Comparison of ENCODE assay signal across 10 cellular contexts in the genomic region with DNA sequence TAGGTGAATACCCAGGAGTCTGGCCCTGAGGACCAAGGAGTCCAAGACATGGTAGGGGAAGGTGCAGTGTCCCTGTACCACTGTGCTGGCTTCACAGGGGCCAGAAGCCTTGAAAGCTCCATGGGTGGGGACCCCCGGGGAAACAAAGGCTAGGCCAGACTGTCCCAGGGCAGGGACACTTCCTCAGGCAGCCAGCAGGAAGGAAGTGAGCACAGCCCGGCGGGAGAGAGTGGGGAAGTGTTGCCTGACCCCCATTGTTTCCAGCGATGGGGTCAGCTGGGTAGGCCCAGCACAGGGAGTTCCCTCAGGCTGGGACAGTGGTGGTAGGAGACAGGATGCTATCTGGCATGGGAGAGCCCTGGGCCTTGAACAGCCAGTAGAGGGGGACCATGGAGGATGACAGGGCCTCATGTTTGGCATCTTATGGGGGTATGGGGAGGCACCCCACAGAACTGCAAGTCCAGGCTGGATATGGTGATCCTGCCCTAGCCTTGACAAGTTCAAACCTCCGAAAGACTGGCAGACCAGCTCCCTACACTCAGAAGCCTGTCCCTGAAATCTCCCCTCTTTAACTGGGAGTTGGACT. TPM values are rescaled to one million over a fixed set of nuclear protein-coding genes. Genes with fewer than 3 reads are reported as not detected.
DNase-seq lines count a peak whose midpoint lies in the region; ATAC-seq, FAIRE-seq and TF ChIP-seq lines count a peak whose summit lies in the region.
"Had no signal": no experiment of that assay in that cellular context is flagged by ENCODE, and none has a peak within 500 bp of the region (broad histone marks: within the 10 kb centered on the region; RNA-seq: fewer than 3 reads in every experiment).

No MANE protein-coding gene starts in this region.

- H3K23me2 ChIP-seq in H1 (ENCODE audit: low read depth, low read length): peaks cover 28% of the 10 kb centered on the region

- H4K91ac ChIP-seq in H1 (replicated peaks; ENCODE audit: insufficient read length, low read length): peak overlapping the region; percentile 17

- POLR2A ChIA-PET in activated CD4-positive, alpha-beta memory T cell treated with anti-CD3 and anti-CD28 coated beads, Interleukin-2, amount 10 ng/mL, durations not matched to agents 7 days and 5 days (lab: Charles Lee): interaction anchor here (1.0 to 31.7 kb wide), 4 partner anchors 9 to 32 kb away, joined by 3 to 704 read pairs (median 14); a partner anchor contains a TSS
- POLR2A ChIA-PET in activated CD4-positive, alpha-beta memory T cell treated with anti-CD3 and anti-CD28 coated beads for 36 hours (lab: Charles Lee): interaction anchor here (1.0 to 1.8 kb wide), 4 partner anchors 10 to 24 kb away, joined by 3 to 10 read pairs (median 4); a partner anchor contains a TSS
- POLR2A ChIA-PET in H1 (lab: Charles Lee; ENCODE audit: partially characterized antibody): interaction anchor here (1.1 to 12.6 kb wide), 8 partner anchors 10 to 48 kb away, joined by 3 to 149 read pairs (median 7); a partner anchor contains a TSS

- H3K27me3 ChIP-seq in H1 (replicated peaks in 1 of 4; ENCODE audit: control insufficient read depth in 3 of 4, extremely low read depth in 1 of 4, insufficient read depth in 3 of 4, low read length in 3 of 4): no peaks in the 10 kb centered on the region
- H3K27me3 ChIP-seq in muscle layer of duodenum (ENCODE audit: low read depth, low read length): no peaks in the 10 kb centered on the region

- no peak for FAIRE-seq in H1 (lab: Jason Lieb, UNC)

- no peak overlapping the region for H3K56ac ChIP-seq in H1 (replicated peaks; ENCODE audit: insufficient read length, low read depth, low read length)

- peaks cover 16% of the 10 kb centered on the region for H3K79me1 ChIP-seq in H1 (ENCODE audit: low read depth, low read length)

- H3K4me3 ChIP-seq in H1 (ENCODE audit: extremely low read depth in 1 of 4, insufficient read depth in 2 of 4, low read depth in 3 of 4, low read length in 4 of 4): no peak overlapping the region
- H3K4me3 ChIP-seq in muscle layer of duodenum (ENCODE audit: low read depth in 1 of 2, low read length in 2 of 2): no peak overlapping the region
- H3K4me3 ChIP-seq: SK-N-MC had no signal

- no peak overlapping the region for H4K8ac ChIP-seq in H1 (ENCODE audit: extremely low read depth, insufficient read depth, low read length)

- no peak overlapping the region for H3K4ac ChIP-seq in H1 (replicated peaks; ENCODE audit: insufficient read length, low read depth, low read length)

- no peak for TF ChIP-seq POLR2A in H1 (IDR thresholded peaks at IDR 0.05; ENCODE audit: control extremely low read depth in 1 of 2, low read depth in 2 of 2, low read length in 2 of 2)

- H3K27ac ChIP-seq in H1 (ENCODE audit: low read depth, low read length) (no peak overlapping the region), muscle layer of duodenum (ENCODE audit: low read length) (peak overlapping the region; percentile 91)
- H3K27ac ChIP-seq: SK-N-MC had no signal

- no peaks in the 10 kb centered on the region for H3K9me3 Mint-ChIP-seq in activated CD4-positive, alpha-beta memory T cell treated with anti-CD3 and anti-CD28 coated beads, Interleukin-2, amount 10 ng/mL, durations not matched to agents 7 days and 5 days
- H3K9me3 Mint-ChIP-seq in activated CD4-positive, alpha-beta memory T cell treated with anti-CD3 and anti-CD28 coated beads for 36 hours: no peaks in the 10 kb centered on the region
- no peaks in the 10 kb centered on the region for H3K9me3 Mint-ChIP-seq in type B pancreatic cell

- H3K79me2 ChIP-seq in H1 (ENCODE audit: control insufficient read depth in 1 of 2, insufficient read depth in 2 of 2, low read length in 2 of 2): peaks cover 0 to 32% of the 10 kb centered on the region in 2 experiments; a peak in 3 of 4 replicates

- intact Hi-C loops in activated CD4-positive, alpha-beta memory T cell treated with anti-CD3 and anti-CD28 coated beads for 36 hours (cut with micrococcal nuclease): loop anchor here (1.0 kb wide), 1 partner anchor 49 kb away; no protein-coding TSS in a partner anchor

- H2BK120ac ChIP-seq in H1 (replicated peaks; ENCODE audit: low read depth, low read length): no peak overlapping the region

- no peak overlapping the region for H3K9ac ChIP-seq in H1 (replicated peaks in 1 of 4; ENCODE audit: extremely low read depth in 1 of 4, low read depth in 3 of 4, low read length in 3 of 4)

- no peak for TF ChIP-seq EP300 in H1 (IDR thresholded peaks at IDR 0.05; ENCODE audit: borderline replicate concordance in 1 of 2, low read depth in 2 of 2, low read length in 2 of 2)

- peaks cover 8% of the 10 kb centered on the region for H3K36me3 Mint-ChIP-seq in activated CD4-positive, alpha-beta memory T cell treated with anti-CD3 and anti-CD28 coated beads, Interleukin-2, amount 10 ng/mL, durations not matched to agents 7 days and 5 days (ENCODE audit: low read depth)
- H3K36me3 Mint-ChIP-seq in activated CD4-positive, alpha-beta memory T cell treated with anti-CD3 and anti-CD28 coated beads for 36 hours: peaks cover 2% of the 10 kb centered on the region
- H3K36me3 Mint-ChIP-seq in type B pancreatic cell: peaks cover 4% of the 10 kb centered on the region

- no peak overlapping the region for H3K4me3 Mint-ChIP-seq in activated CD4-positive, alpha-beta memory T cell treated with anti-CD3 and anti-CD28 coated beads, Interleukin-2, amount 10 ng/mL, durations not matched to agents 7 days and 5 days
- H3K4me3 Mint-ChIP-seq in activated CD4-positive, alpha-beta memory T cell treated with anti-CD3 and anti-CD28 coated beads for 36 hours: no peak overlapping the region
- H3K4me3 Mint-ChIP-seq in type B pancreatic cell: no peak overlapping the region

- peaks cover 48% of the 10 kb centered on the region for H3K4me1 Mint-ChIP-seq in activated CD4-positive, alpha-beta memory T cell treated with anti-CD3 and anti-CD28 coated beads, Interleukin-2, amount 10 ng/mL, durations not matched to agents 7 days and 5 days
- H3K4me1 Mint-ChIP-seq in activated CD4-positive, alpha-beta memory T cell treated with anti-CD3 and anti-CD28 coated beads for 36 hours (ENCODE audit: low read depth): peaks cover 37% of the 10 kb centered on the region
- peaks cover 25% of the 10 kb centered on the region for H3K4me1 Mint-ChIP-seq in type B pancreatic cell (ENCODE audit: unreplicated experiment)

- H3K14ac ChIP-seq in H1 (ENCODE audit: insufficient read length): no peak overlapping the region

- CTCF ChIA-PET in activated CD4-positive, alpha-beta memory T cell treated with anti-CD3 and anti-CD28 coated beads, Interleukin-2, amount 10 ng/mL, durations not matched to agents 7 days and 5 days (lab: Charles Lee): interaction anchor here (0.6 to 6.7 kb wide), 20 partner anchors 9 to 129 kb away, joined by 3 to 82 read pairs (median 6); a partner anchor contains a TSS
- CTCF ChIA-PET in activated CD4-positive, alpha-beta memory T cell treated with anti-CD3 and anti-CD28 coated beads for 36 hours (lab: Charles Lee): interaction anchor here (0.6 to 4.9 kb wide), 21 partner anchors 10 to 572 kb away, joined by 3 to 30 read pairs (median 5); a partner anchor contains a TSS
- CTCF ChIA-PET in H1 (lab: Charles Lee; ENCODE audit: partially characterized antibody): interaction anchor here (0.7 to 7.5 kb wide), 24 partner anchors 9 to 183 kb away, joined by 3 to 75 read pairs (median 7); a partner anchor contains a TSS

- no peak overlapping the region for H3K23ac ChIP-seq in H1 (ENCODE audit: insufficient read length)

- H2BK12ac ChIP-seq in H1 (ENCODE audit: low read depth, low read length): peak overlapping the region; percentile 44; the same call in 1 of the 2 replicates

- no peak for ATAC-seq in HG02852 (IDR thresholded peaks at IDR 0.05; ENCODE audit: unreplicated experiment)

- H3K9me3 ChIP-seq in H1 (ENCODE audit: insufficient read depth in 2 of 2, low read depth in 1 of 2, low read length in 1 of 2) (no peaks in the 10 kb centered on the region), muscle layer of duodenum (ENCODE audit: control insufficient read depth in 1 of 2, low read length in 2 of 2) (no peaks in the 10 kb centered on the region)

- H4K5ac ChIP-seq in H1 (ENCODE audit: insufficient read length, low read depth, low read length): no peak overlapping the region

- peaks cover 12 to 21% (median 18%) of the 10 kb centered on the region in 4 experiments; a peak in 7 of 8 replicates for H3K36me3 ChIP-seq in H1 (ENCODE audit: control insufficient read depth in 2 of 4, insufficient read depth in 4 of 4, low read length in 3 of 4)
- peaks cover 9 to 22% of the 10 kb centered on the region in 2 donors for H3K36me3 ChIP-seq in muscle layer of duodenum (ENCODE audit: control insufficient read depth in 1 of 2, insufficient read depth in 2 of 2, low read length in 2 of 2)

- H3K27ac Mint-ChIP-seq in activated CD4-positive, alpha-beta memory T cell treated with anti-CD3 and anti-CD28 coated beads, Interleukin-2, amount 10 ng/mL, durations not matched to agents 7 days and 5 days: peak overlapping the region; percentile 31
- H3K27ac Mint-ChIP-seq in activated CD4-positive, alpha-beta memory T cell treated with anti-CD3 and anti-CD28 coated beads for 36 hours: no peak overlapping the region
- peak overlapping the region; percentile 67 for H3K27ac Mint-ChIP-seq in type B pancreatic cell

- H3K27me3 Mint-ChIP-seq in activated CD4-positive, alpha-beta memory T cell treated with anti-CD3 and anti-CD28 coated beads, Interleukin-2, amount 10 ng/mL, durations not matched to agents 7 days and 5 days: no peaks in the 10 kb centered on the region
- H3K27me3 Mint-ChIP-seq in activated CD4-positive, alpha-beta memory T cell treated with anti-CD3 and anti-CD28 coated beads for 36 hours: no peaks in the 10 kb centered on the region
- no peaks in the 10 kb centered on the region for H3K27me3 Mint-ChIP-seq in type B pancreatic cell

- DNase-seq in activated CD4-positive, alpha-beta memory T cell treated with anti-CD3 and anti-CD28 coated beads, Interleukin-2, amount 10 ng/mL, durations not matched to agents 7 days and 5 days: no peak
- no peak for DNase-seq in activated CD4-positive, alpha-beta memory T cell treated with anti-CD3 and anti-CD28 coated beads for 36 hours
- DNase-seq in H1 (ENCODE audit: low read depth in 1 of 2, low spot score in 2 of 2) (no peak), type B pancreatic cell (ENCODE audit: extremely low spot score, unreplicated experiment) (no peak), T-helper 2 cell (no peak), SHP77 treated with DMSO at 0.1 percent for 48 hours (lab: John Stamatoyannopoulos, UW) (no peak)
- DNase-seq: NCI-H226 had no signal

- H3K18ac ChIP-seq in H1 (ENCODE audit: extremely low read depth, low read length): no peak overlapping the region

- no peak overlapping the region for H2BK5ac ChIP-seq in H1 (ENCODE audit: low read depth, low read length)

- no peak overlapping the region for H2AFZ ChIP-seq in H1 (ENCODE audit: low read length)

- WGBS in H1 (ENCODE audit: extremely low coverage in 1 of 2, insufficient coverage in 1 of 2, insufficient read length in 1 of 2, insufficient replicate concordance in 2 of 2, low coverage in 1 of 2, low lambda C conversion rate in 2 of 2, missing lambda C conversion rate in 1 of 2), 2 experiments: 97% methylated on average over 5 of the region's 5 CpGs; no CpG with 5 or more reads in 1 of the 2 experiments

- H3K4me1 ChIP-seq in H1 (replicated peaks in 1 of 4; ENCODE audit: control insufficient read depth in 3 of 4, insufficient read depth in 4 of 4, low read length in 3 of 4): peaks cover 0 to 38% (median 22%) of the 10 kb centered on the region in 4 experiments; a peak in 6 of 7 replicates
- H3K4me1 ChIP-seq in muscle layer of duodenum (ENCODE audit: control insufficient read depth in 1 of 2, insufficient read depth in 2 of 2, low read length in 2 of 2): peaks cover 27 to 66% of the 10 kb centered on the region in 2 donors

- no peak for TF ChIP-seq RAD21 in H1 (IDR thresholded peaks at IDR 0.05 in 1 of 2, conservative IDR thresholded peaks at IDR 0.05 in 1 of 2; ENCODE audit: low read depth in 2 of 2, low read length in 2 of 2)

- H2BK20ac ChIP-seq in H1 (ENCODE audit: low read length): no peak overlapping the region; the same call in 1 of the 2 replicates

- peaks cover 7 to 16% of the 10 kb centered on the region in 2 experiments for H4K20me1 ChIP-seq in H1 (replicated peaks in 1 of 2; ENCODE audit: control insufficient read depth in 1 of 2, insufficient read depth in 2 of 2, low read length in 2 of 2)

- TF ChIP-seq CTCF in H1 (IDR thresholded peaks at IDR 0.05; ENCODE audit: control extremely low read depth in 1 of 3, insufficient read depth in 1 of 3, low read depth in 1 of 3, low read length in 3 of 3) (no peak), type B pancreatic cell (conservative IDR thresholded peaks at IDR 0.05) (peak; percentile 29)

- peak overlapping the region; percentile 69; the same call in 1 of the 2 replicates for H2AK5ac ChIP-seq in H1 (ENCODE audit: low read depth, low read length)

- no peak overlapping the region; a peak in 1 of 4 replicates for H3K4me2 ChIP-seq in H1 (ENCODE audit: insufficient read depth in 1 of 2, low read depth in 2 of 2, low read length in 2 of 2)

- no peak overlapping the region for H2BK15ac ChIP-seq in H1 (ENCODE audit: low read length)

RNA-seq across cellular contexts. Expression of a gene that starts 1.2 kb away (rescaled TPM):
- total RNA-seq in activated CD4-positive, alpha-beta memory T cell treated with anti-CD3 and anti-CD28 coated beads, Interleukin-2, amount 10 ng/mL, durations not matched to agents 7 days and 5 days: 1 to 10 TPM; 6.7 to 7.2 TPM
- 1 to 10 TPM; 4.8 to 5.7 TPM for total RNA-seq in activated CD4-positive, alpha-beta memory T cell treated with anti-CD3 and anti-CD28 coated beads for 36 hours
- total RNA-seq in H1 (2021; fragmentation: NEBNext Ultra II Directional; extraction: Animal tissue kit (Norgen Biotek cat#: 25700)): 51.9 and 52.2 TPM in 2 replicates
- polyA plus RNA-seq in H1 (2011; rRNA removed): 176 and 199 TPM in 2 replicates
- 123 TPM for polyA plus RNA-seq in H1 (2011; cell fraction: cytosol; rRNA removed)
- polyA plus RNA-seq in H1 (2011; cell fraction: nucleus; rRNA removed): 151 TPM
- 31.1 to 66.1 TPM (median 59.2 TPM) in 4 replicates for polyA plus RNA-seq in H1 (2012, experiment 1 of 2)
- 59.1 TPM for polyA plus RNA-seq in H1 (2012, experiment 2 of 2)
- polyA plus RNA-seq in H1 (2013, experiment 1 of 2): 78.6 TPM
- 81.3 TPM for polyA plus RNA-seq in H1 (2013, experiment 2 of 2)
- 73.6 and 96.1 TPM in 2 replicates for polyA minus RNA-seq in H1 (2011; rRNA and poly(A)+ RNA removed)
- polyA minus RNA-seq in H1 (2011; cell fraction: cytosol; rRNA and poly(A)+ RNA removed): 48.2 TPM
- polyA minus RNA-seq in H1 (2011; cell fraction: nucleus; rRNA and poly(A)+ RNA removed): 64.4 TPM
- 46.6 and 52.5 TPM in 2 replicates for total RNA-seq in type B pancreatic cell (ENCODE audit: low replicate concordance)

RNA-seq across cellular contexts. Expression of a gene that starts 4.3 kb away (rescaled TPM):
- total RNA-seq in activated CD4-positive, alpha-beta memory T cell treated with anti-CD3 and anti-CD28 coated beads, Interleukin-2, amount 10 ng/mL, durations not matched to agents 7 days and 5 days: 10 to 100 TPM; 16.8 to 17.9 TPM
- 10 to 100 TPM; 18.7 to 19.7 TPM for total RNA-seq in activated CD4-positive, alpha-beta memory T cell treated with anti-CD3 and anti-CD28 coated beads for 36 hours
- 30.8 and 33.3 TPM in 2 replicates for total RNA-seq in H1 (2021; fragmentation: NEBNext Ultra II Directional; extraction: Animal tissue kit (Norgen Biotek cat#: 25700))
- polyA plus RNA-seq in H1 (2011; rRNA removed): 65.4 and 73.6 TPM in 2 replicates
- 61.2 TPM for polyA plus RNA-seq in H1 (2011; cell fraction: cytosol; rRNA removed)
- 48.4 TPM for polyA plus RNA-seq in H1 (2011; cell fraction: nucleus; rRNA removed)
- polyA plus RNA-seq in H1 (2012, experiment 1 of 2): 37.2 to 43.9 TPM (median 39.9 TPM) in 4 replicates
- polyA plus RNA-seq in H1 (2012, experiment 2 of 2): 39.5 TPM
- 27.0 TPM for polyA plus RNA-seq in H1 (2013, experiment 1 of 2)
- polyA plus RNA-seq in H1 (2013, experiment 2 of 2): 26.3 TPM
- 23.2 and 29.9 TPM in 2 replicates for polyA minus RNA-seq in H1 (2011; rRNA and poly(A)+ RNA removed)
- 10.8 TPM for polyA minus RNA-seq in H1 (2011; cell fraction: cytosol; rRNA and poly(A)+ RNA removed)
- 14.3 TPM for polyA minus RNA-seq in H1 (2011; cell fraction: nucleus; rRNA and poly(A)+ RNA removed)
- total RNA-seq in type B pancreatic cell (ENCODE audit: low replicate concordance): 24.9 and 39.0 TPM in 2 replicates

RNA-seq across cellular contexts. Expression of a gene that starts 16.9 kb away (rescaled TPM):
- 100 to 1,000 TPM; 157 to 160 TPM for total RNA-seq in activated CD4-positive, alpha-beta memory T cell treated with anti-CD3 and anti-CD28 coated beads, Interleukin-2, amount 10 ng/mL, durations not matched to agents 7 days and 5 days
- 10 to 100 TPM; 48.8 to 52.6 TPM for total RNA-seq in activated CD4-positive, alpha-beta memory T cell treated with anti-CD3 and anti-CD28 coated beads for 36 hours
- total RNA-seq in H1 (2021; fragmentation: NEBNext Ultra II Directional; extraction: Animal tissue kit (Norgen Biotek cat#: 25700)): 10.3 and 11.2 TPM in 2 replicates
- 15.7 and 15.9 TPM in 2 replicates for polyA plus RNA-seq in H1 (2011; rRNA removed)
- polyA plus RNA-seq in H1 (2011; cell fraction: cytosol; rRNA removed): 20.5 TPM
- 22.6 TPM for polyA plus RNA-seq in H1 (2011; cell fraction: nucleus; rRNA removed)
- 12.1 to 16.1 TPM (median 13.6 TPM) in 4 replicates for polyA plus RNA-seq in H1 (2012, experiment 1 of 2)
- polyA plus RNA-seq in H1 (2012, experiment 2 of 2): 7.0 TPM
- polyA plus RNA-seq in H1 (2013, experiment 1 of 2): 7.7 TPM
- 7.1 TPM for polyA plus RNA-seq in H1 (2013, experiment 2 of 2)
- 4.5 and 5.8 TPM in 2 replicates for polyA minus RNA-seq in H1 (2011; rRNA and poly(A)+ RNA removed)
- 2.0 TPM for polyA minus RNA-seq in H1 (2011; cell fraction: cytosol; rRNA and poly(A)+ RNA removed)
- polyA minus RNA-seq in H1 (2011; cell fraction: nucleus; rRNA and poly(A)+ RNA removed): 10.0 TPM
- total RNA-seq in type B pancreatic cell (ENCODE audit: low replicate concordance): 13.7 and 13.8 TPM in 2 replicates

RNA-seq across cellular contexts. Expression of a gene that starts 20.3 kb away (rescaled TPM):
- under 1 TPM; 0.28 to 0.35 TPM for total RNA-seq in activated CD4-positive, alpha-beta memory T cell treated with anti-CD3 and anti-CD28 coated beads, Interleukin-2, amount 10 ng/mL, durations not matched to agents 7 days and 5 days
- total RNA-seq in activated CD4-positive, alpha-beta memory T cell treated with anti-CD3 and anti-CD28 coated beads for 36 hours: under 1 TPM in 1 of 2 experiments, not detected in 1; 0.14 TPM
- total RNA-seq in H1 (2021; fragmentation: NEBNext Ultra II Directional; extraction: Animal tissue kit (Norgen Biotek cat#: 25700)): 1.7 and 2.0 TPM in 2 replicates
- polyA plus RNA-seq in H1 (2011; rRNA removed): 5.4 and 9.1 TPM in 2 replicates
- polyA plus RNA-seq in H1 (2011; cell fraction: cytosol; rRNA removed): 5.7 TPM
- 6.6 TPM for polyA plus RNA-seq in H1 (2011; cell fraction: nucleus; rRNA removed)
- polyA plus RNA-seq in H1 (2012, experiment 1 of 2): 3.9 to 4.4 TPM (median 4.0 TPM) in 4 replicates
- polyA plus RNA-seq in H1 (2012, experiment 2 of 2): 2.7 TPM
- polyA plus RNA-seq in H1 (2013, experiment 1 of 2): 4.9 TPM
- polyA plus RNA-seq in H1 (2013, experiment 2 of 2): 4.1 TPM
- 5.0 and 5.9 TPM in 2 replicates for polyA minus RNA-seq in H1 (2011; rRNA and poly(A)+ RNA removed)
- polyA minus RNA-seq in H1 (2011; cell fraction: cytosol; rRNA and poly(A)+ RNA removed): 4.9 TPM
- polyA minus RNA-seq in H1 (2011; cell fraction: nucleus; rRNA and poly(A)+ RNA removed): 6.2 TPM
- 2.3 and 3.7 TPM in 2 replicates for total RNA-seq in type B pancreatic cell (ENCODE audit: low replicate concordance)

RNA-seq across cellular contexts. Expression of a gene that starts 21.8 kb away (rescaled TPM):
- 1 to 10 TPM; 1.7 to 3.2 TPM for total RNA-seq in activated CD4-positive, alpha-beta memory T cell treated with anti-CD3 and anti-CD28 coated beads, Interleukin-2, amount 10 ng/mL, durations not matched to agents 7 days and 5 days
- total RNA-seq in activated CD4-positive, alpha-beta memory T cell treated with anti-CD3 and anti-CD28 coated beads for 36 hours: under 1 TPM; 0.94 to 1.00 TPM
- total RNA-seq in H1 (2021; fragmentation: NEBNext Ultra II Directional; extraction: Animal tissue kit (Norgen Biotek cat#: 25700)): 0.54 and 0.56 TPM in 2 replicates
- 0.79 and 0.93 TPM in 2 replicates for polyA plus RNA-seq in H1 (2011; rRNA removed)
- 0.96 TPM for polyA plus RNA-seq in H1 (2011; cell fraction: cytosol; rRNA removed)
- polyA plus RNA-seq in H1 (2011; cell fraction: nucleus; rRNA removed): 2.1 TPM
- 0.18 to 0.96 TPM (median 0.41 TPM) in 4 replicates for polyA plus RNA-seq in H1 (2012, experiment 1 of 2)
- 0.20 TPM for polyA plus RNA-seq in H1 (2012, experiment 2 of 2)
- 0.67 TPM for polyA plus RNA-seq in H1 (2013, experiment 1 of 2)
- 0.40 TPM for polyA plus RNA-seq in H1 (2013, experiment 2 of 2)
- 0.32 TPM in 2 replicates for polyA minus RNA-seq in H1 (2011; rRNA and poly(A)+ RNA removed)
- polyA minus RNA-seq in H1 (2011; cell fraction: cytosol; rRNA and poly(A)+ RNA removed): not detected
- 0.50 TPM for polyA minus RNA-seq in H1 (2011; cell fraction: nucleus; rRNA and poly(A)+ RNA removed)
- 1.8 and 13.4 TPM in 2 replicates for total RNA-seq in type B pancreatic cell (ENCODE audit: low replicate concordance)
